In the genomic region with DNA sequence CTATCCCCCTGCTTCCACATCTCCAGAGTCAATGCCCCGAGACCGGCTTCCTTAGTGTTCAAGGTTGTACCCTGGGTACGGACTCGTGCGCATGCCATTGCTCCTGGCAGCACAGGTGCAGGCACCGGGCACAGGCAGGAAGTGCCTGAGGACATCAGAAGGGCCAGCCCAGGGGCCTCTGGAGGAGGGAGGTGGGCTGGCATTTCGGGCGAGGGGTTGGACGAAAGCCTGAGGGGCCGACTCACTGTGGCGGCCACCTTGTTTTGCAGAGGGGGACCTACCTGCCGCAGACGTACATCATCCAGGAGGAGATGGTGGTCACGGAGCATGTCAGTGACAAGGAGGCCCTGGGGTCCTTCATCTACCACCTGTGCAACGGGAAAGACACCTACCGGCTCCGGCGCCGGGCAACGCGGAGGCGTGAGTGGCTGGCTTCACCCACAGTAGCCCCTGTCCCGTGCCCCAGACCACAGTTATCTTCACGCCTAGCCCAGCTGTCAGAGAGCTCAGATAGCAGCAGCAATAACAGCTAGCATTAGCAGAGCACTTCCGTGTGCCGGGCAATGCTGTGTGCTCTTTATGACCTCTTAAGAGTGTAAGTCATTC, we compare ENCODE assay signal across 13 cellular contexts. TPM values are rescaled to one million over a fixed set of nuclear protein-coding genes. Genes with fewer than 3 reads are reported as not detected.
DNase-seq lines count a peak whose midpoint lies in the region; ATAC-seq, FAIRE-seq and TF ChIP-seq lines count a peak whose summit lies in the region.
"Had no signal": no experiment of that assay in that cellular context is flagged by ENCODE, and none has a peak within 500 bp of the region (broad histone marks: within the 10 kb centered on the region; RNA-seq: fewer than 3 reads in every experiment).

No MANE protein-coding gene starts in this region.

- 30% methylated on average over 2 of the region's 26 CpGs for WGBS in right lobe of liver (ENCODE audit: insufficient coverage, low coverage, low lambda C conversion rate, missing lambda C conversion rate)
- WGBS in HepG2 (ENCODE audit: low lambda C conversion rate): 98% methylated on average over 26 of the region's 26 CpGs

- H3K4me2 ChIP-seq in HepG2 (ENCODE audit: low read depth, low read length): no peak overlapping the region

- no peaks in the 10 kb centered on the region for H3K79me2 ChIP-seq in HepG2 (ENCODE audit: insufficient read depth, low read length)

- TF ChIP-seq CTCF in right lobe of liver (IDR thresholded peaks at IDR 0.05) (no peak), HepG2 (CRISPR knock-in tag; IDR thresholded peaks at IDR 0.05) (no peak), mucosa of descending colon (IDR thresholded peaks at IDR 0.05) (no peak)

- H3K27me3 Mint-ChIP-seq in activated naive CD8-positive, alpha-beta T cell treated with anti-CD3 and anti-CD28 coated beads for 36 hours: no peaks in the 10 kb centered on the region
- H3K27me3 Mint-ChIP-seq: activated naive CD4-positive, alpha-beta T cell treated with anti-CD3 and anti-CD28 coated beads, Interleukin-2, amount 50 U/mL, for 24 hours had no signal

- H3K9me3 ChIP-seq in right lobe of liver: no peaks in the 10 kb centered on the region
- H3K9me3 ChIP-seq in HepG2 (ENCODE audit: low read length): no peaks in the 10 kb centered on the region
- no peaks in the 10 kb centered on the region for H3K9me3 ChIP-seq in mucosa of descending colon

- peak in 2 of 3 donors; percentile 40 to 48 for DNase-seq in right lobe of liver
- DNase-seq in HepG2 (ENCODE audit: low spot score): no peak
- no peak for DNase-seq in activated naive CD8-positive, alpha-beta T cell treated with anti-CD3 and anti-CD28 coated beads for 36 hours
- DNase-seq in mucosa of descending colon: peak; percentile 64 to 73 (median 67)
- DNase-seq in ureter (ENCODE audit: low spot score): peak; percentile 34
- DNase-seq in NCI-H2196 (lab: John Stamatoyannopoulos, UW; ENCODE audit: unreplicated experiment): no peak
- no peak for DNase-seq in H4 (ENCODE audit: low spot score)
- DNase-seq: C1 segment of cervical spinal cord, NCI-H2081 had no signal

- intact Hi-C loops in right lobe of liver (cut with DNase I): no loop called here
- intact Hi-C loops in HepG2 (cut with micrococcal nuclease; ENCODE audit: unreplicated experiment): no loop called here
- intact Hi-C loops in mucosa of descending colon (cut with DNase I, micrococcal nuclease): no loop called here

- no peak overlapping the region for H3K4me3 ChIP-seq in right lobe of liver
- no peak overlapping the region for H3K4me3 ChIP-seq in HepG2 (replicated peaks in 1 of 3; ENCODE audit: insufficient read depth in 1 of 3, low read depth in 2 of 3, low read length in 3 of 3)
- H3K4me3 ChIP-seq in mucosa of descending colon: no peak overlapping the region

- H3K36me3 Mint-ChIP-seq in activated naive CD8-positive, alpha-beta T cell treated with anti-CD3 and anti-CD28 coated beads for 36 hours: peaks cover 42% of the 10 kb centered on the region

- FAIRE-seq in HepG2 (lab: Jason Lieb, UNC): no peak
- FAIRE-seq: colon had no signal

- H2AFZ ChIP-seq in HepG2 (ENCODE audit: low read length): no peak overlapping the region

- no peaks in the 10 kb centered on the region for H3K36me3 ChIP-seq in right lobe of liver
- H3K36me3 ChIP-seq in HepG2 (replicated peaks in 1 of 2; ENCODE audit: control insufficient read depth in 1 of 2, insufficient read depth in 2 of 2, low read length in 2 of 2): peaks cover 12 to 30% of the 10 kb centered on the region in 2 experiments; a peak in 3 of 5 replicates
- no peaks in the 10 kb centered on the region for H3K36me3 ChIP-seq in mucosa of descending colon (ENCODE audit: low read depth)

- H3K9me3 Mint-ChIP-seq in activated naive CD8-positive, alpha-beta T cell treated with anti-CD3 and anti-CD28 coated beads for 36 hours: no peaks in the 10 kb centered on the region
- H3K9me3 Mint-ChIP-seq: activated naive CD4-positive, alpha-beta T cell treated with anti-CD3 and anti-CD28 coated beads, Interleukin-2, amount 50 U/mL, for 24 hours had no signal

- peak in 1 of 4 donors; percentile 9 for ATAC-seq in right lobe of liver
- ATAC-seq in HepG2: no peak
- peak; percentile 62 for ATAC-seq in mucosa of descending colon
- ATAC-seq in HG03159 (IDR thresholded peaks at IDR 0.05; ENCODE audit: unreplicated experiment): no peak
- ATAC-seq: SK-N-SH treated with all-trans-retinoic acid at 6 μM for 48 hours had no signal

- TF ChIP-seq POLR2A in right lobe of liver (IDR thresholded peaks at IDR 0.05) (no peak), HepG2 (IDR thresholded peaks at IDR 0.05; ENCODE audit: insufficient read depth in 1 of 2, low read depth in 2 of 2, low read length in 2 of 2) (no peak)

- no peaks in the 10 kb centered on the region for H3K4me1 ChIP-seq in right lobe of liver
- no peaks in the 10 kb centered on the region for H3K4me1 ChIP-seq in HepG2 (ENCODE audit: insufficient read depth, low read length)
- H3K4me1 ChIP-seq in mucosa of descending colon (ENCODE audit: low read depth): peaks cover 79% of the 10 kb centered on the region

- H3K27ac ChIP-seq in right lobe of liver: no peak overlapping the region
- H3K27ac ChIP-seq in HepG2 (ENCODE audit: extremely low read length, insufficient read depth, low read length): no peak overlapping the region

- H3K9ac ChIP-seq in HepG2 (ENCODE audit: insufficient read depth, low read depth, low read length): no peak overlapping the region

- peak overlapping the region; percentile 90 for H3K27ac Mint-ChIP-seq in activated naive CD8-positive, alpha-beta T cell treated with anti-CD3 and anti-CD28 coated beads for 36 hours
- H3K27ac Mint-ChIP-seq: activated naive CD4-positive, alpha-beta T cell treated with anti-CD3 and anti-CD28 coated beads, Interleukin-2, amount 50 U/mL, for 24 hours had no signal

- in situ Hi-C loops in HepG2 (cut with HindIII; ENCODE audit: extremely low pct_ligation_motif_present, low pct_unique_long_range_greater_than_20kb): no loop called here

- TF ChIP-seq EP300 in HepG2 (IDR thresholded peaks at IDR 0.05; ENCODE audit: low read depth in 2 of 2, low read length in 2 of 2) (no peak), HepG2 (CRISPR knock-in tag; IDR thresholded peaks at IDR 0.05; ENCODE audit: borderline replicate concordance) (no peak)

- H3K4me1 Mint-ChIP-seq in activated naive CD8-positive, alpha-beta T cell treated with anti-CD3 and anti-CD28 coated beads for 36 hours: peaks cover 55% of the 10 kb centered on the region

- no peaks in the 10 kb centered on the region; the same call in 1 of the 2 replicates for H4K20me1 ChIP-seq in HepG2 (ENCODE audit: insufficient read depth, low read length)

- H3K27me3 ChIP-seq in right lobe of liver (no peaks in the 10 kb centered on the region), HepG2 (ENCODE audit: control insufficient read depth in 1 of 2, insufficient read depth in 2 of 2, low read length in 2 of 2) (no peaks in the 10 kb centered on the region)

- CTCF ChIA-PET in HepG2 (lab: Yijun Ruan, JAX; ENCODE audit: low intra/inter-chr PET ratio, low total read pairs): no interaction called here

- no TSS peak for BruUV-seq in HepG2 (replicated peaks; lab: Mats Ljungman, UMichigan)

- POLR2A ChIA-PET in HepG2 (lab: Yijun Ruan, JAX): no interaction called here

- peak overlapping the region; percentile 44 for H3K4me3 Mint-ChIP-seq in activated naive CD8-positive, alpha-beta T cell treated with anti-CD3 and anti-CD28 coated beads for 36 hours
- H3K4me3 Mint-ChIP-seq: activated naive CD4-positive, alpha-beta T cell treated with anti-CD3 and anti-CD28 coated beads, Interleukin-2, amount 50 U/mL, for 24 hours had no signal

- no peak for TF ChIP-seq RAD21 in HepG2 (CRISPR knock-in tag; IDR thresholded peaks at IDR 0.05)

RNA-seq across cellular contexts. Expression of gene ITM2C, which starts 12.5 kb away (rescaled TPM):
- total RNA-seq in right lobe of liver (10 to 100 TPM; 11.1 to 26.9 (median 24.2) TPM), HepG2 (2016; rRNA removed; fragmentation: Illumina TruSeq; extraction: Trizol) (40.7 and 70.5 TPM in 2 replicates), mucosa of descending colon (1,000 to 10,000 TPM; 1,048 to 2,192 (median 2,113) TPM), ureter (227 TPM)
- 13.6 and 14.1 TPM in 2 replicates for total RNA-seq in HepG2 (2016; cell fraction: cytosol; rRNA removed; fragmentation: Illumina TruSeq; extraction: Trizol; ENCODE audit: low read depth)
- total RNA-seq in HepG2 (2016; cell fraction: insoluble cytoplasmic fraction; rRNA removed; fragmentation: Illumina TruSeq; extraction: Trizol): 40.7 and 74.0 TPM in 2 replicates
- total RNA-seq in HepG2 (2016; cell fraction: membrane; rRNA removed; fragmentation: Illumina TruSeq; extraction: Trizol): 30.7 and 33.5 TPM in 2 replicates
- total RNA-seq in HepG2 (2016; cell fraction: nucleus; rRNA removed; fragmentation: Illumina TruSeq; extraction: Trizol): 49.2 and 56.2 TPM in 2 replicates
- polyA plus RNA-seq in HepG2 (2011; rRNA removed): 270 and 321 TPM in 2 replicates
- polyA plus RNA-seq in HepG2 (2011; cell fraction: cytosol; rRNA removed): 356 TPM in 2 replicates
- polyA plus RNA-seq in HepG2 (2011; cell fraction: nucleus; rRNA removed): 111 and 119 TPM in 2 replicates
- 124 and 196 TPM in 2 replicates for polyA plus RNA-seq in HepG2 (2012)
- polyA plus RNA-seq in HepG2 (2016; cell fraction: cytosol; fragmentation: Illumina TruSeq; extraction: Trizol; ENCODE audit: low read depth): 18.9 and 24.2 TPM in 2 replicates
- 53.1 and 56.4 TPM in 2 replicates for polyA plus RNA-seq in HepG2 (2016; cell fraction: insoluble cytoplasmic fraction; fragmentation: Illumina TruSeq; extraction: Trizol; ENCODE audit: low read depth)
- polyA plus RNA-seq in HepG2 (2016; cell fraction: membrane; fragmentation: Illumina TruSeq; extraction: Trizol; ENCODE audit: low read depth): 32.9 and 35.3 TPM in 2 replicates
- 111 and 121 TPM in 2 replicates for polyA plus RNA-seq in HepG2 (2016; cell fraction: nucleus; fragmentation: Illumina TruSeq; extraction: Trizol; ENCODE audit: insufficient read depth, low read depth)
- polyA minus RNA-seq in HepG2 (2011; rRNA and poly(A)+ RNA removed; ENCODE audit: low replicate concordance): 108 and 408 TPM in 2 replicates
- polyA minus RNA-seq in HepG2 (2011; cell fraction: cytosol; rRNA and poly(A)+ RNA removed): 84.7 and 140 TPM in 2 replicates
- polyA minus RNA-seq in HepG2 (2011; cell fraction: nucleus; rRNA and poly(A)+ RNA removed): 20.1 and 24.2 TPM in 2 replicates
- total RNA-seq in activated naive CD8-positive, alpha-beta T cell treated with anti-CD3 and anti-CD28 coated beads for 36 hours: 10 to 100 TPM; 69.9 to 73.6 TPM
- total RNA-seq in H4 (2014; rRNA removed; shearing (Covaris generic)): 85.8 and 96.9 TPM in 2 replicates

RNA-seq across cellular contexts. Expression of gene GPR55, which starts 47.8 kb away (rescaled TPM):
- total RNA-seq in right lobe of liver (under 1 TPM in 3 of 6 experiments, not detected in 3; 0.06 to 0.12 (median 0.07) TPM), HepG2 (2016; rRNA removed; fragmentation: Illumina TruSeq; extraction: Trizol) (not detected in 2 replicates), mucosa of descending colon (1 to 10 TPM in 2 of 3 donors, under 1 TPM in 1; 0.99 to 1.1 (median 1.1) TPM), ureter (0.39 TPM)
- total RNA-seq in HepG2 (2016; cell fraction: cytosol; rRNA removed; fragmentation: Illumina TruSeq; extraction: Trizol; ENCODE audit: low read depth): not detected in 2 replicates
- total RNA-seq in HepG2 (2016; cell fraction: insoluble cytoplasmic fraction; rRNA removed; fragmentation: Illumina TruSeq; extraction: Trizol): 0.04 TPM in 1 of 2 replicates, not detected in the other
- not detected in 2 replicates for total RNA-seq in HepG2 (2016; cell fraction: membrane; rRNA removed; fragmentation: Illumina TruSeq; extraction: Trizol)
- total RNA-seq in HepG2 (2016; cell fraction: nucleus; rRNA removed; fragmentation: Illumina TruSeq; extraction: Trizol): not detected in 2 replicates
- polyA plus RNA-seq in HepG2 (2011; rRNA removed): not detected in 2 replicates
- 0.04 TPM in 1 of 2 replicates, not detected in the other for polyA plus RNA-seq in HepG2 (2011; cell fraction: cytosol; rRNA removed)
- polyA plus RNA-seq in HepG2 (2011; cell fraction: nucleus; rRNA removed): 0.05 and 0.06 TPM in 2 replicates
- polyA plus RNA-seq in HepG2 (2012): not detected in 2 replicates
- polyA plus RNA-seq in HepG2 (2016; cell fraction: cytosol; fragmentation: Illumina TruSeq; extraction: Trizol; ENCODE audit: low read depth): not detected in 2 replicates
- not detected in 2 replicates for polyA plus RNA-seq in HepG2 (2016; cell fraction: insoluble cytoplasmic fraction; fragmentation: Illumina TruSeq; extraction: Trizol; ENCODE audit: low read depth)
- not detected in 2 replicates for polyA plus RNA-seq in HepG2 (2016; cell fraction: membrane; fragmentation: Illumina TruSeq; extraction: Trizol; ENCODE audit: low read depth)
- polyA plus RNA-seq in HepG2 (2016; cell fraction: nucleus; fragmentation: Illumina TruSeq; extraction: Trizol; ENCODE audit: insufficient read depth, low read depth): 0.18 TPM in 1 of 2 replicates, not detected in the other
- 0.09 and 0.14 TPM in 2 replicates for polyA minus RNA-seq in HepG2 (2011; rRNA and poly(A)+ RNA removed; ENCODE audit: low replicate concordance)
- polyA minus RNA-seq in HepG2 (2011; cell fraction: cytosol; rRNA and poly(A)+ RNA removed): not detected in 2 replicates
- not detected in 2 replicates for polyA minus RNA-seq in HepG2 (2011; cell fraction: nucleus; rRNA and poly(A)+ RNA removed)
- total RNA-seq in activated naive CD8-positive, alpha-beta T cell treated with anti-CD3 and anti-CD28 coated beads for 36 hours: 10 to 100 TPM; 18.8 to 20.4 TPM
- 0.66 and 0.87 TPM in 2 replicates for total RNA-seq in H4 (2014; rRNA removed; shearing (Covaris generic))

Comparison
In these comparisons a context has a peak if more than half of its experiments do, and no peak if none do; other contexts are left out.
1. DNase-seq: peak in right lobe of liver (2 of 3), mucosa of descending colon (3 of 3) and ureter (single experiment); none in HepG2 (single experiment), activated naive CD8-positive, alpha-beta T cell treated with anti-CD3 and anti-CD28 coated beads for 36 hours (single experiment), NCI-H2196 (single experiment) and H4 (single experiment).
2. RNA of gene GPR55, which starts 47.8 kb away (total RNA-seq): 18.8 to 20.4 TPM in activated naive CD8-positive, alpha-beta T cell treated with anti-CD3 and anti-CD28 coated beads for 36 hours; 0.99 to 1.1 TPM in mucosa of descending colon, 0.66 to 0.87 TPM in H4, 0.39 TPM in ureter (single experiment), 0.06 to 0.12 TPM in right lobe of liver and 0.04 TPM in HepG2; every median in the first group is over 4 times any median in the second.